19 cellular contexts compared by ENCODE assay signal in the genomic region with DNA sequence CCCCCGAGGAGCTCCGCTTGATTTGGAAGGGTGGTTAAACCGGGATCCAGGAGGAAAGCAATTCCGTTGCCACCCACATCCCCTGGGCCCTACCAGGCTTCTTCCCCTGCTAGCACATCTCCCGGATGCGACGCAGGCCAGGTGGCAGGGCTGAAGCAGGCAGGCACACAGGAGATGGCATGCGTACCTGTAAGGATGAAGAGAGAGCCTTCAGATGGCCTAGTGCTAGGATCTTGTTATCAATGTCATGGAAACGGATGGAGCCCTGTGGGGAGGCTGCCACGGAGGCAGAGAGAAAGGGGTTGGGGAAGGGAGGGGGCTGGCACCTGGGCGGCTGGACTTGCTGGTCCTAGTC. TPM values are rescaled to one million over a fixed set of nuclear protein-coding genes. Genes with fewer than 3 reads are reported as not detected.
DNase-seq lines count a peak whose midpoint lies in the region; ATAC-seq and TF ChIP-seq lines count a peak whose summit lies in the region.
"Had no signal": no experiment of that assay in that cellular context is flagged by ENCODE, and none has a peak within 500 bp of the region (broad histone marks: within the 10 kb centered on the region; RNA-seq: fewer than 3 reads in every experiment).

No MANE protein-coding gene starts in this region.

- H3F3A ChIP-seq in GM23338 (replicated peaks; ENCODE audit: low read depth) (peaks cover 23% of the 10 kb centered on the region), neural progenitor cell (ENCODE audit: low read depth) (peaks cover 55% of the 10 kb centered on the region)

- H2AFZ ChIP-seq in GM23338: no peak overlapping the region
- no peak overlapping the region for H2AFZ ChIP-seq in neural progenitor cell (replicated peaks)

- intact Hi-C loops in left lung (cut with DNase I): no loop called here

- no peaks in the 10 kb centered on the region for H3K9me3 ChIP-seq in neural progenitor cell (ENCODE audit: low read depth)
- no peaks in the 10 kb centered on the region for H3K9me3 ChIP-seq in BE2C
- no peaks in the 10 kb centered on the region for H3K9me3 ChIP-seq in left lung

- H3K9ac ChIP-seq in neural progenitor cell: no peak overlapping the region

- H3K27me3 Mint-ChIP-seq in GM23338 (ENCODE audit: insufficient read depth, low read depth, poor library complexity): peaks cover 96% of the 10 kb centered on the region
- H3K27me3 Mint-ChIP-seq in neural progenitor cell (ENCODE audit: insufficient read depth, low read depth): peaks cover 78% of the 10 kb centered on the region

- peaks cover 14% of the 10 kb centered on the region for H4K20me1 ChIP-seq in GM23338 (replicated peaks; ENCODE audit: insufficient read depth)
- H4K20me1 ChIP-seq in neural progenitor cell (ENCODE audit: low read depth): peaks cover 80% of the 10 kb centered on the region

- H3K79me2 ChIP-seq in GM23338 (replicated peaks; ENCODE audit: insufficient read depth) (no peaks in the 10 kb centered on the region), neural progenitor cell (ENCODE audit: low read depth) (no peaks in the 10 kb centered on the region)

- H3K9me2 ChIP-seq in GM23338 (ENCODE audit: insufficient read depth): no peaks in the 10 kb centered on the region

- H3K4me3 Mint-ChIP-seq in GM23338 (peak overlapping the region; percentile 70), neural progenitor cell (peak overlapping the region; percentile 64)

- peak; percentile 32 to 67 (median 51) for DNase-seq in NCI-H1417 (lab: John Stamatoyannopoulos, UW)
- no peak for DNase-seq in NCI-H1417 treated with DMSO at 0.1 percent for 48 hours (lab: John Stamatoyannopoulos, UW)
- DNase-seq in GM23338 (ENCODE audit: low spot score): peak; percentile 62
- peak; percentile 51 for DNase-seq in NCI-H345 treated with DMSO at 0.1 percent for 48 hours (lab: John Stamatoyannopoulos, UW; ENCODE audit: unreplicated experiment)
- no peak for DNase-seq in neural progenitor cell (ENCODE audit: low spot score)
- DNase-seq in BE2C: no peak
- no peak for DNase-seq in left lung
- DNase-seq: 8988T, DMS53, MV-4-11, NCI-H187, NCI-H2227 treated with DMSO at 0.1 percent for 48 hours, SHP77 had no signal

- TF ChIP-seq CTCF in GM23338 (conservative IDR thresholded peaks at IDR 0.05; ENCODE audit: low read depth in 2 of 2): no peak
- TF ChIP-seq CTCF in neural progenitor cell (IDR thresholded peaks at IDR 0.05): no peak
- no peak for TF ChIP-seq CTCF in BE2C (IDR thresholded peaks at IDR 0.05; ENCODE audit: low read depth, low read length)
- no peak for TF ChIP-seq CTCF in left lung (IDR thresholded peaks at IDR 0.05)

- H3K27me3 ChIP-seq in GM23338 (ENCODE audit: insufficient read depth) (peaks cover 100% of the 10 kb centered on the region), neural progenitor cell (peaks cover 100% of the 10 kb centered on the region), BE2C (peaks cover 95% of the 10 kb centered on the region), left lung (peaks cover 100% of the 10 kb centered on the region in 2 donors)

- H3K27ac Mint-ChIP-seq in GM23338 (no peak overlapping the region), neural progenitor cell (no peak overlapping the region)

- H3K4me2 ChIP-seq in GM23338: peak overlapping the region; percentile 82; the same call in 1 of the 2 replicates
- H3K4me2 ChIP-seq in neural progenitor cell: peak overlapping the region; percentile 90

- ATAC-seq in GM23338 (no peak), left lung (no peak), HG03095 (IDR thresholded peaks at IDR 0.05; ENCODE audit: unreplicated experiment) (no peak)
- ATAC-seq: SK-N-SH treated with all-trans-retinoic acid at 6 μM for 48 hours had no signal

- peaks cover 61% of the 10 kb centered on the region for H3K4me1 ChIP-seq in GM23338 (ENCODE audit: insufficient read depth)
- H3K4me1 ChIP-seq in neural progenitor cell: peaks cover 68% of the 10 kb centered on the region
- no peaks in the 10 kb centered on the region for H3K4me1 ChIP-seq in BE2C
- peaks cover 0 to 19% of the 10 kb centered on the region in 2 donors for H3K4me1 ChIP-seq in left lung

- H3K9me3 Mint-ChIP-seq in GM23338 (peaks cover 5% of the 10 kb centered on the region; the same call in 2 of the 3 replicates), neural progenitor cell (no peaks in the 10 kb centered on the region)

- H3K4me3 ChIP-seq in GM23338: peak overlapping the region; percentile 55
- no peak overlapping the region for H3K4me3 ChIP-seq in neural progenitor cell
- no peak overlapping the region for H3K4me3 ChIP-seq in BE2C (ENCODE audit: low read depth, low read length)
- H3K4me3 ChIP-seq in left lung: no peak overlapping the region

- H3K36me3 ChIP-seq in GM23338 (ENCODE audit: insufficient read depth) (no peaks in the 10 kb centered on the region), neural progenitor cell (no peaks in the 10 kb centered on the region), BE2C (no peaks in the 10 kb centered on the region), left lung (no peaks in the 10 kb centered on the region)

- no peak overlapping the region for H3K27ac ChIP-seq in GM23338 (ENCODE audit: low read depth)
- no peak overlapping the region for H3K27ac ChIP-seq in neural progenitor cell
- no peak overlapping the region for H3K27ac ChIP-seq in left lung
- H3K27ac ChIP-seq: C4-2B had no signal

- H3K36me3 Mint-ChIP-seq in GM23338 (ENCODE audit: low read depth): no peaks in the 10 kb centered on the region; the same call in 2 of the 3 replicates
- H3K36me3 Mint-ChIP-seq in neural progenitor cell: no peaks in the 10 kb centered on the region

- H3K4me1 Mint-ChIP-seq in GM23338 (peaks cover 55% of the 10 kb centered on the region), neural progenitor cell (peaks cover 60% of the 10 kb centered on the region)

TF ChIP-seq in GM23338, 12 proteins besides CTCF, POLR2A, EP300 and RAD21:
- TF ChIP-seq ETS1 (IDR thresholded peaks at IDR 0.05): no peak
- peak; percentile 42 for TF ChIP-seq EZH2 (IDR thresholded peaks at IDR 0.05; ENCODE audit: low read depth, unreplicated experiment)
TF ChIP-seq in GM23338: peak in this region for 1.

RNA-seq across cellular contexts. Expression of gene SOX1, which starts 8.5 kb away (rescaled TPM):
- 0.04 and 0.17 TPM in 2 replicates for total RNA-seq in GM23338 (2014; rRNA removed; shearing (Covaris generic))
- polyA plus RNA-seq in GM23338 (2016; fragmentation: Nextera tagmentation; extraction: Ambion mirVana): 0.10 TPM in 1 of 2 replicates, not detected in the other
- total RNA-seq in neural progenitor cell (ENCODE audit: low replicate concordance): 3.3 and 4.7 TPM in 2 replicates
- not detected for polyA plus RNA-seq in BE2C (2012; ENCODE audit: insufficient read depth, insufficient read length, low read depth)
- total RNA-seq in left lung: not detected
- total RNA-seq: G401; HT1080; T-helper 1 cell treated with Interleukin-12 subunit alpha and Interleukin-12 subunit beta and Interleukin-4 antibody, amounts not matched to agents 30 ng/mL and 1 ng/mL, for 36 hours had no signal

Comparison
In these comparisons a context has a peak if more than half of its experiments do, and no peak if none do; other contexts are left out.
1. DNase-seq: peak in NCI-H1417 (3 of 3), GM23338 (single experiment) and NCI-H345 treated with DMSO at 0.1 percent for 48 hours (single experiment); none in NCI-H1417 treated with DMSO at 0.1 percent for 48 hours (single experiment), neural progenitor cell (single experiment), BE2C (single experiment) and left lung (0 of 2).